10 cellular contexts compared by ENCODE assay signal in the genomic region with DNA sequence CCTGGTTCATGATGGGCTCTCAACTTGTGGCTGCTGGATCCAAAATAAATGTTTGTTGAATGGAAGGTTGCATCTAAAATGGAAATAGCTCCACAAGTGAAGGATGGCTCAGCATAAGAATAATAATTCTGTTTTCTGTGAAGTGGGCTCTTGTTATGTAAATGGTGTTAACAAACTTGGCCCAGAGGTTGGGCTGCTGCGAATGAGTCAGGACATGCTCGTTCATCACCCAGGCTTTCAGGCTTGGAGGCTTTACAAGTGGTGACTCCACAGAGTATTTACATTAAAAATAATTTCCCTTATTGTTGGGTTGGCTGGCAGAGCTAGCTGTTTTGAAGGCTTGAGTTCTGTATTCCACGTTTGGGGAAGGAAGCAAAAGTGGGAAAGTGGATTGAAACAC.
DNase-seq lines count a peak whose midpoint lies in the region; ATAC-seq and TF ChIP-seq lines count a peak whose summit lies in the region.
"Had no signal": no experiment of that assay in that cellular context is flagged by ENCODE, and none has a peak within 500 bp of the region (broad histone marks: within the 10 kb centered on the region; RNA-seq: fewer than 3 reads in every experiment).

No MANE protein-coding gene starts in this region.

- DNase-seq in GM23248 (peak; percentile 94), foreskin fibroblast (peak; percentile 75 to 88), skeletal muscle cell (ENCODE audit: low read depth) (peak; percentile 58), WERI-Rb-1 (no peak), CD1c-positive myeloid dendritic cell (ENCODE audit: extremely low spot score) (no peak)
- DNase-seq in activated CD4-positive, alpha-beta T cell treated with anti-CD3 and anti-CD28 coated beads for 48 hours, result no peak
- DNase-seq: NCI-H526, testis had no signal

- H3K4me1 ChIP-seq in GM23248 (ENCODE audit: insufficient read depth), result peaks cover 45% of the 10 kb centered on the region
- H3K4me1 ChIP-seq: testis had no signal

- H2AFZ ChIP-seq in GM23248, result no peak overlapping the region

- in situ Hi-C loops in GM23248 (cut with MboI), result no loop called here

- ATAC-seq in SK-N-SH treated with all-trans-retinoic acid at 6 μM for 48 hours (peak; percentile 45; the same call in 2 of the 3 replicates), GM18907 (IDR thresholded peaks at IDR 0.05; ENCODE audit: unreplicated experiment) (no peak)

- H3F3A ChIP-seq in GM23248 (ENCODE audit: insufficient read depth), result peaks cover 54% of the 10 kb centered on the region

- H3K79me2 ChIP-seq in GM23248 (ENCODE audit: insufficient read depth), result peaks cover 57% of the 10 kb centered on the region

- TF ChIP-seq CTCF in foreskin fibroblast (IDR thresholded peaks at IDR 0.05; ENCODE audit: low read depth, low read length) (no peak), WERI-Rb-1 (IDR thresholded peaks at IDR 0.05; ENCODE audit: low read depth, low read length) (no peak)

- no peaks in the 10 kb centered on the region for H3K9me2 ChIP-seq in GM23248 (ENCODE audit: insufficient read depth)

- 0 to 2% methylated on average over 3 of the region's 3 CpGs for WGBS in GM23248 (ENCODE audit: low coverage in 1 of 2, low lambda C conversion rate in 2 of 2, missing lambda C conversion rate in 2 of 2), 2 experiments

- H3K27me3 ChIP-seq in GM23248 (replicated peaks; ENCODE audit: insufficient read depth) (no peaks in the 10 kb centered on the region), WERI-Rb-1 (ENCODE audit: insufficient read depth, low read depth, severe bottlenecking) (no peaks in the 10 kb centered on the region)
- H3K27me3 ChIP-seq: testis had no signal

- H3K27ac ChIP-seq in GM23248, result peak overlapping the region; percentile 71
- no peak overlapping the region for H3K27ac ChIP-seq in WERI-Rb-1
- H3K27ac ChIP-seq: testis had no signal

- no peaks in the 10 kb centered on the region for H4K20me1 ChIP-seq in GM23248 (ENCODE audit: insufficient read depth)

- peak overlapping the region; percentile 49 for H3K9ac ChIP-seq in GM23248

- H3K4me3 ChIP-seq in GM23248 (no peak overlapping the region), foreskin fibroblast (ENCODE audit: low read depth in 1 of 2, low read length in 2 of 2) (no peak overlapping the region), skeletal muscle cell (ENCODE audit: low read depth, low read length) (no peak overlapping the region), WERI-Rb-1 (ENCODE audit: low read depth, low read length) (no peak overlapping the region)
- H3K4me3 ChIP-seq: testis had no signal

- peak overlapping the region; percentile 43 for H3K4me2 ChIP-seq in GM23248 (ENCODE audit: unreplicated experiment)

- no peaks in the 10 kb centered on the region for H3K9me3 ChIP-seq in GM23248 (ENCODE audit: low read depth)
- no peaks in the 10 kb centered on the region for H3K9me3 ChIP-seq in WERI-Rb-1 (ENCODE audit: severe bottlenecking)
- H3K9me3 ChIP-seq: testis had no signal

- peaks cover 14% of the 10 kb centered on the region for H3K36me3 ChIP-seq in GM23248 (ENCODE audit: low read depth)
- no peaks in the 10 kb centered on the region for H3K36me3 ChIP-seq in WERI-Rb-1

TF ChIP-seq in SK-N-SH treated with all-trans-retinoic acid at 6 μM for 48 hours, 23 proteins besides CTCF, POLR2A, EP300 and RAD21:
- TF ChIP-seq ESRRG (CRISPR knock-in tag; IDR thresholded peaks at IDR 0.05) (no peak), CSDC2 (CRISPR knock-in tag; IDR thresholded peaks at IDR 0.05) (no peak), PPARA (CRISPR knock-in tag; IDR thresholded peaks at IDR 0.05; ENCODE audit: borderline replicate concordance) (no peak), ZNF70 (CRISPR knock-in tag; IDR thresholded peaks at IDR 0.05) (no peak), ZNF565 (CRISPR knock-in tag; conservative IDR thresholded peaks at IDR 0.05; ENCODE audit: low read depth) (no peak), ZFP3 (CRISPR knock-in tag; IDR thresholded peaks at IDR 0.05) (no peak), TOX (CRISPR knock-in tag; IDR thresholded peaks at IDR 0.05; ENCODE audit: borderline replicate concordance) (no peak), ZNF8 (CRISPR knock-in tag; IDR thresholded peaks at IDR 0.05) (no peak), ARNTL (CRISPR knock-in tag; IDR thresholded peaks at IDR 0.05; ENCODE audit: borderline replicate concordance, low read depth) (no peak), ISL1 (CRISPR knock-in tag; IDR thresholded peaks at IDR 0.05) (no peak), BACH2 (CRISPR knock-in tag; IDR thresholded peaks at IDR 0.05; ENCODE audit: borderline replicate concordance) (no peak)
- TF ChIP-seq, protein P1, sequence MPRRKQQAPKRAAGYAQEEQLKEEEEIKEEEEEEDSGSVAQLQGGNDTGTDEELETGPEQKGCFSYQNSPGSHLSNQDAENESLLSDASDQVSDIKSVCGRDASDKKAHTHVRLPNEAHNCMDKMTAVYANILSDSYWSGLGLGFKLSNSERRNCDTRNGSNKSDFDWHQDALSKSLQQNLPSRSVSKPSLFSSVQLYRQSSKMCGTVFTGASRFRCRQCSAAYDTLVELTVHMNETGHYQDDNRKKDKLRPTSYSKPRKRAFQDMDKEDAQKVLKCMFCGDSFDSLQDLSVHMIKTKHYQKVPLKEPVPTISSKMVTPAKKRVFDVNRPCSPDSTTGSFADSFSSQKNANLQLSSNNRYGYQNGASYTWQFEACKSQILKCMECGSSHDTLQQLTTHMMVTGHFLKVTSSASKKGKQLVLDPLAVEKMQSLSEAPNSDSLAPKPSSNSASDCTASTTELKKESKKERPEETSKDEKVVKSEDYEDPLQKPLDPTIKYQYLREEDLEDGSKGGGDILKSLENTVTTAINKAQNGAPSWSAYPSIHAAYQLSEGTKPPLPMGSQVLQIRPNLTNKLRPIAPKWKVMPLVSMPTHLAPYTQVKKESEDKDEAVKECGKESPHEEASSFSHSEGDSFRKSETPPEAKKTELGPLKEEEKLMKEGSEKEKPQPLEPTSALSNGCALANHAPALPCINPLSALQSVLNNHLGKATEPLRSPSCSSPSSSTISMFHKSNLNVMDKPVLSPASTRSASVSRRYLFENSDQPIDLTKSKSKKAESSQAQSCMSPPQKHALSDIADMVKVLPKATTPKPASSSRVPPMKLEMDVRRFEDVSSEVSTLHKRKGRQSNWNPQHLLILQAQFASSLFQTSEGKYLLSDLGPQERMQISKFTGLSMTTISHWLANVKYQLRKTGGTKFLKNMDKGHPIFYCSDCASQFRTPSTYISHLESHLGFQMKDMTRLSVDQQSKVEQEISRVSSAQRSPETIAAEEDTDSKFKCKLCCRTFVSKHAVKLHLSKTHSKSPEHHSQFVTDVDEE (CRISPR knock-in tag; IDR thresholded peaks at IDR 0.05), result no peak
- TF ChIP-seq, protein P2, sequence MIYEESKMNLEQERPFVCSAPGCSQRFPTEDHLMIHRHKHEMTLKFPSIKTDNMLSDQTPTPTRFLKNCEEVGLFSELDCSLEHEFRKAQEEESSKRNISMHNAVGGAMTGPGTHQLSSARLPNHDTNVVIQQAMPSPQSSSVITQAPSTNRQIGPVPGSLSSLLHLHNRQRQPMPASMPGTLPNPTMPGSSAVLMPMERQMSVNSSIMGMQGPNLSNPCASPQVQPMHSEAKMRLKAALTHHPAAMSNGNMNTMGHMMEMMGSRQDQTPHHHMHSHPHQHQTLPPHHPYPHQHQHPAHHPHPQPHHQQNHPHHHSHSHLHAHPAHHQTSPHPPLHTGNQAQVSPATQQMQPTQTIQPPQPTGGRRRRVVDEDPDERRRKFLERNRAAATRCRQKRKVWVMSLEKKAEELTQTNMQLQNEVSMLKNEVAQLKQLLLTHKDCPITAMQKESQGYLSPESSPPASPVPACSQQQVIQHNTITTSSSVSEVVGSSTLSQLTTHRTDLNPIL (CRISPR knock-in tag; IDR thresholded peaks at IDR 0.05; ENCODE audit: low read depth), result no peak
- TF ChIP-seq, protein P3, sequence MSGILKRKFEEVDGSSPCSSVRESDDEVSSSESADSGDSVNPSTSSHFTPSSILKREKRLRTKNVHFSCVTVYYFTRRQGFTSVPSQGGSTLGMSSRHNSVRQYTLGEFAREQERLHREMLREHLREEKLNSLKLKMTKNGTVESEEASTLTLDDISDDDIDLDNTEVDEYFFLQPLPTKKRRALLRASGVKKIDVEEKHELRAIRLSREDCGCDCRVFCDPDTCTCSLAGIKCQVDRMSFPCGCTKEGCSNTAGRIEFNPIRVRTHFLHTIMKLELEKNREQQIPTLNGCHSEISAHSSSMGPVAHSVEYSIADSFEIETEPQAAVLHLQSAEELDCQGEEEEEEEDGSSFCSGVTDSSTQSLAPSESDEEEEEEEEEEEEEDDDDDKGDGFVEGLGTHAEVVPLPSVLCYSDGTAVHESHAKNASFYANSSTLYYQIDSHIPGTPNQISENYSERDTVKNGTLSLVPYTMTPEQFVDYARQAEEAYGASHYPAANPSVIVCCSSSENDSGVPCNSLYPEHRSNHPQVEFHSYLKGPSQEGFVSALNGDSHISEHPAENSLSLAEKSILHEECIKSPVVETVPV (CRISPR knock-in tag; IDR thresholded peaks at IDR 0.05), result no peak
- TF ChIP-seq, protein P4, sequence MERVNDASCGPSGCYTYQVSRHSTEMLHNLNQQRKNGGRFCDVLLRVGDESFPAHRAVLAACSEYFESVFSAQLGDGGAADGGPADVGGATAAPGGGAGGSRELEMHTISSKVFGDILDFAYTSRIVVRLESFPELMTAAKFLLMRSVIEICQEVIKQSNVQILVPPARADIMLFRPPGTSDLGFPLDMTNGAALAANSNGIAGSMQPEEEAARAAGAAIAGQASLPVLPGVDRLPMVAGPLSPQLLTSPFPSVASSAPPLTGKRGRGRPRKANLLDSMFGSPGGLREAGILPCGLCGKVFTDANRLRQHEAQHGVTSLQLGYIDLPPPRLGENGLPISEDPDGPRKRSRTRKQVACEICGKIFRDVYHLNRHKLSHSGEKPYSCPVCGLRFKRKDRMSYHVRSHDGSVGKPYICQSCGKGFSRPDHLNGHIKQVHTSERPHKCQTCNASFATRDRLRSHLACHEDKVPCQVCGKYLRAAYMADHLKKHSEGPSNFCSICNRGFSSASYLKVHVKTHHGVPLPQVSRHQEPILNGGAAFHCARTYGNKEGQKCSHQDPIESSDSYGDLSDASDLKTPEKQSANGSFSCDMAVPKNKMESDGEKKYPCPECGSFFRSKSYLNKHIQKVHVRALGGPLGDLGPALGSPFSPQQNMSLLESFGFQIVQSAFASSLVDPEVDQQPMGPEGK (CRISPR knock-in tag; IDR thresholded peaks at IDR 0.05; ENCODE audit: borderline replicate concordance), result no peak

Comparison
In these comparisons a context has a peak if more than half of its experiments do, and no peak if none do; other contexts are left out.
1. DNase-seq: peak in GM23248 (single experiment), foreskin fibroblast (2 of 2) and skeletal muscle cell (single experiment); none in activated CD4-positive, alpha-beta T cell treated with anti-CD3 and anti-CD28 coated beads for 48 hours (single experiment), WERI-Rb-1 (single experiment) and CD1c-positive myeloid dendritic cell (single experiment).